In the genomic region with DNA sequence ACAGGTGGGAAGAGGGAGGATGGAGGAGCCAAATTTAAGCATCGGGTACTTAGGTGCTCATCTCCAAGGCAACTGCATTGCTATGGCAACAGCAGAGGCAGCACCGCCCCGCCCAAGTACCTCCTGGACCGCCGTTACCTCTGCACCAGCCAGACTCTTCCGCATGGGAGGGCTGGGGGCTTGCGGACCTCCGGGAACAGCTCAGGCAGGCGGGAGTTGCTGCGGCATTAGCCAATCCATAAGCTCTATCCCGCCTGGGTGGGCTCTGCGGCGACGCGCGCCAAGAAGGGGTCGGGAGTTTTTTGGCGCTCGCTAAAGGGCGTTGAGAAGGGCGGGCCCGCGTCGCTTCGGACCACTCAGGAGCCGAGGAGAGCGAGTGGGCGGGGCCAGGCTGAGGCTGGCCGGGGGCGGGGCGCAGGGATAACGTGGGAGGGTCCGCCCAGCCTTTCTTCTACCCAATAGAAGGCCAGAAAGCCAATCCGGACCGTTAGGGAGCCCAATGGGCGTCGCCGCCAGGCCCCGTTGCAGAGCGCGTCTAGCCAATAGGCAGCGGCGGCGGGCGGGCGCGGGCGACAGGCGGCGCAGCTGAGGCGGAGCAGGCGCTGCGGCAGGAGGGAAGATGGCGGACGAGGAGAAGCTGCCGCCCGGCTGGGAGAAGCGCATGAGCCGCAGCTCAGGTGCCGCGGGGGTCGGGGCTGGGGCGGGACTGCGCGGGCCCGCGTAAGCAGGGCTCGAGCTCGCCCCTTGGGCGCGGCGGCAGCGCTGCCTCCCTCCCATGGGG, we compare ENCODE assay signal across 8 cellular contexts. TPM values are rescaled to one million over a fixed set of nuclear protein-coding genes. Genes with fewer than 3 reads are reported as not detected.
A peak's percentile ranks its signal among the peaks of the same experiment; 100 is the strongest.
DNase-seq lines count a peak whose midpoint lies in the region; ATAC-seq, FAIRE-seq and TF ChIP-seq lines count a peak whose summit lies in the region.

Gene PIN1, plus strand, starts transcription at position 593 of the 781 bp plus-strand sequence. Its CDS starts 27 bp downstream, at position 620.

- H3K18ac ChIP-seq in H9 (ENCODE audit: insufficient read length, low read depth, low read length), result no peak within 1 kb of the TSS

- peaks cover 4% of the 10 kb centered on the region for H3K79me1 ChIP-seq in H9 (ENCODE audit: insufficient read depth, low read depth, low read length, poor library complexity, severe bottlenecking)

- no peaks in the 10 kb centered on the region for H4K20me1 ChIP-seq in H9 (ENCODE audit: control insufficient read depth, insufficient read depth, insufficient read length)

- H3K4me1 Mint-ChIP-seq in H9 (peaks cover 8 to 14% of the 10 kb centered on the region in 2 experiments), nephron progenitor cell (peaks cover 13% of the 10 kb centered on the region)
- H3K4me1 Mint-ChIP-seq in stimulated activated naive CD8-positive, alpha-beta T cell treated with anti-CD3 and anti-CD28 coated beads, Interleukin-15, amount 100 ng/mL, for 72 hours, result peaks cover 35% of the 10 kb centered on the region

- H3K27me3 ChIP-seq in H9 (ENCODE audit: insufficient read depth, low read length) (no peaks in the 10 kb centered on the region), MG63 (no peaks in the 10 kb centered on the region)

- H3K27me3 Mint-ChIP-seq in H9 (ENCODE audit: low read depth) (no peaks in the 10 kb centered on the region), nephron progenitor cell (ENCODE audit: low read depth, poor library complexity) (peaks cover 3% of the 10 kb centered on the region)
- H3K27me3 Mint-ChIP-seq in stimulated activated naive CD8-positive, alpha-beta T cell treated with anti-CD3 and anti-CD28 coated beads, Interleukin-15, amount 100 ng/mL, for 72 hours, result no peaks in the 10 kb centered on the region

- no peak within 1 kb of the TSS for H3K27ac ChIP-seq in H9 (ENCODE audit: insufficient read length, low read depth, low read length)

- H3K4me3 ChIP-seq in MG63, result peak within 1 kb of the TSS; percentile 75
- peak within 1 kb of the TSS; percentile 92 for H3K4me3 ChIP-seq in fibroblast of the aortic adventitia (ENCODE audit: low read depth, low read length)

- peaks cover 2% of the 10 kb centered on the region for H3K79me2 ChIP-seq in H9 (ENCODE audit: insufficient read depth, low read length)

- peaks cover 32% of the 10 kb centered on the region for H3K36me3 ChIP-seq in MG63

- no peaks in the 10 kb centered on the region for H3K23me2 ChIP-seq in H9 (ENCODE audit: insufficient read length, low read depth, low read length, poor library complexity, severe bottlenecking)

- no peak within 1 kb of the TSS for H2AK5ac ChIP-seq in H9 (ENCODE audit: insufficient read length, low read length)

- no peak within 1 kb of the TSS for H4K5ac ChIP-seq in H9 (ENCODE audit: insufficient read length, low read depth, low read length)

- FAIRE-seq in G401.6 (lab: Jason Lieb, UNC), result peak; percentile 97

- H3K27ac Mint-ChIP-seq in H9, result peak within 1 kb of the TSS; percentile 33 to 68 (median 44); a peak in 4 of 7 replicates
- H3K27ac Mint-ChIP-seq in nephron progenitor cell, result peak within 1 kb of the TSS; percentile 68
- H3K27ac Mint-ChIP-seq in stimulated activated naive CD8-positive, alpha-beta T cell treated with anti-CD3 and anti-CD28 coated beads, Interleukin-15, amount 100 ng/mL, for 72 hours, result peak within 1 kb of the TSS; percentile 88 to 89

- H2AFZ ChIP-seq in H9 (ENCODE audit: low read length), result no peak within 1 kb of the TSS

- H3K23ac ChIP-seq in H9 (ENCODE audit: insufficient read length, low read depth, low read length), result no peak within 1 kb of the TSS

- H3K36me3 Mint-ChIP-seq in H9 (ENCODE audit: insufficient read depth in 1 of 3, low read depth in 3 of 3), result peaks cover 11 to 16% (median 15%) of the 10 kb centered on the region in 3 experiments
- peaks cover 18% of the 10 kb centered on the region for H3K36me3 Mint-ChIP-seq in nephron progenitor cell (ENCODE audit: low read depth)

- DNase-seq in H9, result peak; percentile 99
- DNase-seq in MG63, result peak; percentile 100
- peak; percentile 95 for DNase-seq in SHP77 treated with DMSO at 0.1 percent for 48 hours (lab: John Stamatoyannopoulos, UW)
- peak; percentile 100 for DNase-seq in activated effector memory CD4-positive, alpha-beta T cell treated with anti-CD3 and anti-CD28 coated beads, Interleukin-2, amount 50 U/mL, for 16 hours
- peak; percentile 97 for DNase-seq in fibroblast of the aortic adventitia (ENCODE audit: low read depth)
- DNase-seq in nephron progenitor cell, result peak; percentile 100
- peak; percentile 99 for DNase-seq in stimulated activated naive CD8-positive, alpha-beta T cell treated with anti-CD3 and anti-CD28 coated beads, Interleukin-15, amount 100 ng/mL, for 72 hours

- no peaks in the 10 kb centered on the region; a peak in 1 of 5 replicates for H3K9me3 Mint-ChIP-seq in H9
- H3K9me3 Mint-ChIP-seq in nephron progenitor cell, result no peaks in the 10 kb centered on the region
- no peaks in the 10 kb centered on the region for H3K9me3 Mint-ChIP-seq in stimulated activated naive CD8-positive, alpha-beta T cell treated with anti-CD3 and anti-CD28 coated beads, Interleukin-15, amount 100 ng/mL, for 72 hours

- H2BK15ac ChIP-seq in H9 (ENCODE audit: low read depth, low read length), result no peak within 1 kb of the TSS

- H3K4ac ChIP-seq in H9 (ENCODE audit: low read depth, low read length), result no peak within 1 kb of the TSS

- H3K9me3 ChIP-seq in H9 (ENCODE audit: control insufficient read depth, low read depth, low read length) (no peaks in the 10 kb centered on the region), MG63 (no peaks in the 10 kb centered on the region)

- H4K8ac ChIP-seq in H9 (replicated peaks; ENCODE audit: insufficient read length, low read depth, low read length), result no peak within 1 kb of the TSS

- TF ChIP-seq CTCF in H9 (conservative IDR thresholded peaks at IDR 0.05) (peak; percentile 65), fibroblast of the aortic adventitia (IDR thresholded peaks at IDR 0.05; ENCODE audit: insufficient read depth, low read length) (peak; percentile 48), nephron progenitor cell (IDR thresholded peaks at IDR 0.05) (no peak)

- H3K9ac ChIP-seq in H9 (ENCODE audit: extremely low read depth, insufficient read length, low read length), result peak within 1 kb of the TSS; percentile 61

- no peak within 1 kb of the TSS for H2BK12ac ChIP-seq in H9 (ENCODE audit: insufficient read length, low read depth, low read length)

- peak; percentile 99 for ATAC-seq in stimulated activated naive CD8-positive, alpha-beta T cell treated with anti-CD3 and anti-CD28 coated beads, Interleukin-15, amount 100 ng/mL, for 72 hours

- H3K56ac ChIP-seq in H9 (ENCODE audit: insufficient read length, low read depth, low read length), result no peak within 1 kb of the TSS

- 0 out of 2 replicates have a peak within 1 kb of the TSS, but pooled peaks have one; percentile 53 for H3K14ac ChIP-seq in H9 (ENCODE audit: insufficient read depth, low read length)

- H3K4me2 ChIP-seq in H9 (ENCODE audit: insufficient read depth, insufficient read length, low read length), result peak within 1 kb of the TSS; percentile 96

- H3K4me3 Mint-ChIP-seq in H9, result peak within 1 kb of the TSS; percentile 79 to 93
- H3K4me3 Mint-ChIP-seq in nephron progenitor cell, result peak within 1 kb of the TSS; percentile 92
- peak within 1 kb of the TSS; percentile 87 to 91 for H3K4me3 Mint-ChIP-seq in stimulated activated naive CD8-positive, alpha-beta T cell treated with anti-CD3 and anti-CD28 coated beads, Interleukin-15, amount 100 ng/mL, for 72 hours

- WGBS in H9 (ENCODE audit: extremely low coverage, insufficient read length, low lambda C conversion rate), result no CpG with 5 or more reads among the region's 73 CpGs

- H4K91ac ChIP-seq in H9 (ENCODE audit: insufficient read length, low read depth, low read length), result no peak within 1 kb of the TSS

- no peak within 1 kb of the TSS for H2BK120ac ChIP-seq in H9 (ENCODE audit: low read depth, low read length, poor library complexity, severe bottlenecking)

- H3K4me1 ChIP-seq in H9 (ENCODE audit: insufficient read depth, low read length), result no peaks in the 10 kb centered on the region

- H3T11ph ChIP-seq in H9 (ENCODE audit: low read length), result no peak within 1 kb of the TSS

- H2BK5ac ChIP-seq in H9 (ENCODE audit: insufficient read length, low read length), result no peak within 1 kb of the TSS

- H2BK20ac ChIP-seq in H9 (ENCODE audit: low read depth, low read length, poor library complexity, severe bottlenecking), result no peak within 1 kb of the TSS

RNA-seq across cellular contexts. Expression of gene PIN1, which starts in this region (rescaled TPM):
- total RNA-seq in H9 (2021) (106 and 110 TPM in 2 replicates), fibroblast of the aortic adventitia (ENCODE audit: low replicate concordance) (18.6 and 59.7 TPM in 2 replicates)
- total RNA-seq in MG63 (2014; rRNA removed; shearing (Covaris generic); ENCODE audit: low replicate concordance), result 218 and 273 TPM in 2 replicates
